Comparison of ENCODE assay signal across 1 cellular context in genomic region chr1:150974580-150975478, GRCh38.
TF ChIP-seq lines count a peak whose summit lies in the region.

Gene CERS2, minus strand, starts transcription at chr1:150974835. Its CDS starts 5,745 bp downstream, at chr1:150969090.

TF ChIP-seq in SK-N-SH treated with all-trans-retinoic acid at 6 μM for 48 hours, 23 proteins besides CTCF, POLR2A, EP300 and RAD21 (continued from another document):
- no peak for TF ChIP-seq TSHZ2 (CRISPR knock-in tag; IDR thresholded peaks at IDR 0.05)
TF ChIP-seq in SK-N-SH treated with all-trans-retinoic acid at 6 μM for 48 hours: peak in this region for 0.
